Comparison of ENCODE assay signal across 17 cellular contexts in genomic region chr22:50361688-50362087, GRCh38. TPM values are rescaled to one million over a fixed set of nuclear protein-coding genes. Genes with fewer than 3 reads are reported as not detected.
DNase-seq lines count a peak whose midpoint lies in the region; ATAC-seq lines count a peak whose summit lies in the region.
"Had no signal": no experiment of that assay in that cellular context is flagged by ENCODE, and none has a peak within 500 bp of the region (broad histone marks: within the 10 kb centered on the region; RNA-seq: fewer than 3 reads in every experiment).

No MANE protein-coding gene starts in this region.

- peak overlapping the region; percentile 73 to 90 for H3K27ac Mint-ChIP-seq in activated naive CD4-positive, alpha-beta T cell treated with anti-CD3 and anti-CD28 coated beads, Interleukin-2, amount 50 U/mL, for 72 hours
- peak overlapping the region; percentile 86 to 95 for H3K27ac Mint-ChIP-seq in effector memory CD8-positive, alpha-beta T cell

- H3K4me1 ChIP-seq in GM23248 (ENCODE audit: insufficient read depth): no peaks in the 10 kb centered on the region

- DNase-seq in activated naive CD4-positive, alpha-beta T cell treated with anti-CD3 and anti-CD28 coated beads, Interleukin-2, amount 50 U/mL, for 72 hours (ENCODE audit: low spot score in 2 of 2): no peak
- no peak for DNase-seq in activated naive CD4-positive, alpha-beta T cell (lab: John Stamatoyannopoulos, UW)
- DNase-seq in activated CD8-positive, alpha-beta memory T cell treated with anti-CD3 and anti-CD28 coated beads, Interleukin-2, amount 50 U/mL, for 4 hours: peak; percentile 30
- no peak for DNase-seq in effector memory CD8-positive, alpha-beta T cell
- DNase-seq in hippocampal formation (lab: John Stamatoyannopoulos, UW): no peak
- no peak for DNase-seq in GM23248
- DNase-seq: amniotic stem cell, cerebellar nuclear complex, head of caudate nucleus, KBM-7, NCI-H1105, NCI-H2107, NCI-H526 treated with DMSO at 0.1 percent for 48 hours had no signal

- WGBS in GM23248 (ENCODE audit: low coverage in 1 of 2, low lambda C conversion rate in 2 of 2, missing lambda C conversion rate in 2 of 2), 2 experiments: 89 to 93% methylated on average over 5 of the region's 5 CpGs

- no peak overlapping the region for H3K9ac ChIP-seq in GM23248

- no peaks in the 10 kb centered on the region for H3K27me3 ChIP-seq in GM23248 (replicated peaks; ENCODE audit: insufficient read depth)
- H3K27me3 ChIP-seq: vagina had no signal

- H3K4me3 ChIP-seq in GM23248: no peak overlapping the region
- H3K4me3 ChIP-seq: vagina had no signal

- in situ Hi-C loops in GM23248 (cut with MboI): no loop called here

- no peaks in the 10 kb centered on the region; the same call in 1 of the 2 replicates for H3K36me3 ChIP-seq in GM23248 (ENCODE audit: low read depth)

- peaks cover 100% of the 10 kb centered on the region for H3K79me2 ChIP-seq in GM23248 (ENCODE audit: insufficient read depth)

- peak overlapping the region; percentile 61 to 68 for H3K4me3 Mint-ChIP-seq in effector memory CD8-positive, alpha-beta T cell

- no peaks in the 10 kb centered on the region for H3K9me3 ChIP-seq in GM23248 (ENCODE audit: low read depth)
- H3K9me3 ChIP-seq: vagina had no signal

- H3K36me3 Mint-ChIP-seq in activated naive CD4-positive, alpha-beta T cell treated with anti-CD3 and anti-CD28 coated beads, Interleukin-2, amount 50 U/mL, for 72 hours: peaks cover 0 to 14% of the 10 kb centered on the region in 2 donors
- H3K36me3 Mint-ChIP-seq in effector memory CD8-positive, alpha-beta T cell (ENCODE audit: insufficient read depth): peaks cover 35% of the 10 kb centered on the region

- ATAC-seq in activated naive CD4-positive, alpha-beta T cell treated with anti-CD3 and anti-CD28 coated beads, Interleukin-2, amount 50 U/mL, for 72 hours: peak; percentile 64 to 77
- peak; percentile 78 for ATAC-seq in effector memory CD8-positive, alpha-beta T cell (replicated peaks)
- no peak for ATAC-seq in HG03457 (IDR thresholded peaks at IDR 0.05; ENCODE audit: unreplicated experiment)
- ATAC-seq: sciatic nerve had no signal

- H3K27ac ChIP-seq in temporal lobe (ENCODE audit: low read depth, low read length) (peak overlapping the region; percentile 80), GM23248 (no peak overlapping the region)
- H3K27ac ChIP-seq: vagina had no signal

- H3F3A ChIP-seq in GM23248 (ENCODE audit: insufficient read depth): 0 out of 2 replicates have a peak, but pooled peaks cover 4% of the 10 kb centered on the region

- H3K4me1 Mint-ChIP-seq in effector memory CD8-positive, alpha-beta T cell (ENCODE audit: low read depth in 2 of 2): peaks cover 41 to 51% of the 10 kb centered on the region in 2 donors

- H4K20me1 ChIP-seq in GM23248 (ENCODE audit: insufficient read depth): peaks cover 14% of the 10 kb centered on the region; the same call in 1 of the 2 replicates

- no peak overlapping the region for H2AFZ ChIP-seq in GM23248

- no peaks in the 10 kb centered on the region for H3K9me3 Mint-ChIP-seq in activated naive CD4-positive, alpha-beta T cell treated with anti-CD3 and anti-CD28 coated beads, Interleukin-2, amount 50 U/mL, for 72 hours
- no peaks in the 10 kb centered on the region for H3K9me3 Mint-ChIP-seq in effector memory CD8-positive, alpha-beta T cell

- no peaks in the 10 kb centered on the region for H3K27me3 Mint-ChIP-seq in effector memory CD8-positive, alpha-beta T cell

- H3K9me2 ChIP-seq in GM23248 (ENCODE audit: insufficient read depth): no peaks in the 10 kb centered on the region

- no peak overlapping the region for H3K4me2 ChIP-seq in GM23248 (ENCODE audit: unreplicated experiment)

RNA-seq across cellular contexts. Expression of gene PPP6R2, which starts 18.6 kb away (rescaled TPM):
- 10 to 100 TPM; 42.6 to 48.3 TPM for total RNA-seq in activated naive CD4-positive, alpha-beta T cell treated with anti-CD3 and anti-CD28 coated beads, Interleukin-2, amount 50 U/mL, for 72 hours
- total RNA-seq in temporal lobe: 48.7 TPM
- total RNA-seq in GM23248 (2014; rRNA removed; shearing (Covaris generic)): 50.0 and 58.4 TPM in 2 replicates
- 22.2 and 22.3 TPM in 2 replicates for polyA plus RNA-seq in GM23248 (2016; fragmentation: Nextera tagmentation; extraction: Ambion mirVana)

RNA-seq across cellular contexts. Expression of gene DENND6B, which starts 34.9 kb away (rescaled TPM):
- total RNA-seq in activated naive CD4-positive, alpha-beta T cell treated with anti-CD3 and anti-CD28 coated beads, Interleukin-2, amount 50 U/mL, for 72 hours: 1 to 10 TPM; 4.1 to 4.3 TPM
- 17.2 TPM for total RNA-seq in temporal lobe
- 3.3 and 5.7 TPM in 2 replicates for total RNA-seq in GM23248 (2014; rRNA removed; shearing (Covaris generic))
- 6.1 and 6.6 TPM in 2 replicates for polyA plus RNA-seq in GM23248 (2016; fragmentation: Nextera tagmentation; extraction: Ambion mirVana)

RNA-seq across cellular contexts. Expression of gene PLXNB2, which starts 54.2 kb away (rescaled TPM):
- 10 to 100 TPM; 10.3 to 13.1 TPM for total RNA-seq in activated naive CD4-positive, alpha-beta T cell treated with anti-CD3 and anti-CD28 coated beads, Interleukin-2, amount 50 U/mL, for 72 hours
- total RNA-seq in temporal lobe: 52.4 TPM
- 136 and 147 TPM in 2 replicates for total RNA-seq in GM23248 (2014; rRNA removed; shearing (Covaris generic))
- 123 and 136 TPM in 2 replicates for polyA plus RNA-seq in GM23248 (2016; fragmentation: Nextera tagmentation; extraction: Ambion mirVana)
